Comparison of ENCODE assay signal across 14 cellular contexts in the genomic region with DNA sequence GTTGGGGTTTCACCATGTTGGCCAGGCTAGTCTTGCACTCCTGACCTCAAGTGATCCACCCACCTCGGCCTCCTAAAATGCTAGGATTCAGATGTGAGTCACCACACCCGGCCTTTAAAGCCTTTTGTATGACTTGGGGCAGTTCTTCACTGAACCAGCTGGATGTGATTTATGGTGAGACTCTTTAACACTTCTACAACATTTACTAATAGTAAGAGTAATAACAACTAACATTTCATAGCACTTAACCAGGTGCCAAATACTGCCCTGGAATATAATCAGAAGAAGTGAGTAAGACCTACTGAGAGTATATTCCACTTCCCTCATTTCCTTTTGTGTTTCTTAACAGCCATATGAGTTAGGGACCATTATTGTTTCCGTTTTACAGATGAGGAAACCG. TPM values are rescaled to one million over a fixed set of nuclear protein-coding genes. Genes with fewer than 3 reads are reported as not detected.
DNase-seq lines count a peak whose midpoint lies in the region; ATAC-seq and TF ChIP-seq lines count a peak whose summit lies in the region.
"Had no signal": no experiment of that assay in that cellular context is flagged by ENCODE, and none has a peak within 500 bp of the region (broad histone marks: within the 10 kb centered on the region; RNA-seq: fewer than 3 reads in every experiment).

No MANE protein-coding gene starts in this region.

- H3K4me3 Mint-ChIP-seq in activated CD4-positive, alpha-beta T cell treated with anti-CD3 and anti-CD28 coated beads, Interleukin-2, amount 10 ng/mL, durations not matched to agents 24 days and 14 days: no peak overlapping the region

- peaks cover 2% of the 10 kb centered on the region for H3K27me3 Mint-ChIP-seq in activated CD4-positive, alpha-beta T cell treated with anti-CD3 and anti-CD28 coated beads, Interleukin-2, amount 10 ng/mL, durations not matched to agents 24 days and 14 days

- H3K4me1 ChIP-seq in smooth muscle cell (ENCODE audit: low read depth): no peaks in the 10 kb centered on the region

- H3K4me3 ChIP-seq in epithelial cell of proximal tubule (ENCODE audit: low read depth, low read length): no peak overlapping the region
- no peak overlapping the region for H3K4me3 ChIP-seq in smooth muscle cell
- H3K4me3 ChIP-seq: tibial nerve had no signal

- WGBS in smooth muscle cell (ENCODE audit: low lambda C conversion rate): 54% methylated on average over 4 of the region's 4 CpGs

- H3K27me3 ChIP-seq in smooth muscle cell (ENCODE audit: low read depth): no peaks in the 10 kb centered on the region
- H3K27me3 ChIP-seq: tibial nerve had no signal

- ATAC-seq in HG02970 (IDR thresholded peaks at IDR 0.05; ENCODE audit: low FRiP score, unreplicated experiment): no peak

- H3K9ac ChIP-seq in smooth muscle cell (ENCODE audit: low read depth): no peak overlapping the region

- peaks cover 100% of the 10 kb centered on the region for H3K79me2 ChIP-seq in smooth muscle cell (ENCODE audit: low read depth)

- peaks cover 100% of the 10 kb centered on the region for H4K20me1 ChIP-seq in smooth muscle cell (ENCODE audit: low read depth)

- TF ChIP-seq CTCF in epithelial cell of proximal tubule (conservative IDR thresholded peaks at IDR 0.05; ENCODE audit: low read depth, low read length) (no peak), smooth muscle cell (IDR thresholded peaks at IDR 0.05; ENCODE audit: borderline replicate concordance, insufficient read depth, poor library complexity, severe bottlenecking) (no peak)

- peak overlapping the region; percentile 43 for H3K27ac ChIP-seq in smooth muscle cell (ENCODE audit: low read depth)
- H3K27ac ChIP-seq: tibial nerve had no signal

- no peak overlapping the region for H3K27ac Mint-ChIP-seq in activated CD4-positive, alpha-beta T cell treated with anti-CD3 and anti-CD28 coated beads, Interleukin-2, amount 10 ng/mL, durations not matched to agents 24 days and 14 days

- peak; percentile 17 for DNase-seq in activated CD4-positive, alpha-beta T cell treated with anti-CD3 and anti-CD28 coated beads for 48 hours
- no peak for DNase-seq in activated CD4-positive, alpha-beta T cell treated with anti-CD3 and anti-CD28 coated beads, Interleukin-2, amount 10 ng/mL, durations not matched to agents 24 days and 14 days
- DNase-seq in epithelial cell of proximal tubule (ENCODE audit: low read depth) (peak; percentile 71), smooth muscle cell (lab: John Stamatoyannopoulos, UW; ENCODE audit: unreplicated experiment) (no peak), UCSD-AML1 (lab: John Stamatoyannopoulos, UW; ENCODE audit: unreplicated experiment) (no peak), NCI-H774 (lab: John Stamatoyannopoulos, UW) (no peak)
- DNase-seq: activated CD8-positive, alpha-beta memory T cell treated with anti-CD3 and anti-CD28 coated beads, Interleukin-2, amount 50 U/mL, for 48 hours; left cardiac atrium; NCI-H446; posterior cingulate gyrus; T-helper 1 cell had no signal

- no peaks in the 10 kb centered on the region for H3K9me3 ChIP-seq in smooth muscle cell (replicated peaks; ENCODE audit: low read depth)
- H3K9me3 ChIP-seq: tibial nerve had no signal

- H3K4me1 Mint-ChIP-seq in activated CD4-positive, alpha-beta T cell treated with anti-CD3 and anti-CD28 coated beads, Interleukin-2, amount 10 ng/mL, durations not matched to agents 24 days and 14 days: peaks cover 9% of the 10 kb centered on the region

- no peaks in the 10 kb centered on the region for H3F3A ChIP-seq in smooth muscle cell (ENCODE audit: low read depth)

- intact Hi-C loops in activated CD4-positive, alpha-beta T cell treated with anti-CD3 and anti-CD28 coated beads, Interleukin-2, amount 10 ng/mL, durations not matched to agents 24 days and 14 days (cut with micrococcal nuclease): no loop called here

- no peaks in the 10 kb centered on the region for H3K36me3 ChIP-seq in smooth muscle cell (ENCODE audit: low read depth)
- H3K36me3 ChIP-seq: tibial nerve had no signal

- H2AFZ ChIP-seq in smooth muscle cell (ENCODE audit: low read depth): no peak overlapping the region

- peaks cover 4% of the 10 kb centered on the region for H3K36me3 Mint-ChIP-seq in activated CD4-positive, alpha-beta T cell treated with anti-CD3 and anti-CD28 coated beads, Interleukin-2, amount 10 ng/mL, durations not matched to agents 24 days and 14 days (ENCODE audit: low read depth)

- no peaks in the 10 kb centered on the region for H3K9me3 Mint-ChIP-seq in activated CD4-positive, alpha-beta T cell treated with anti-CD3 and anti-CD28 coated beads, Interleukin-2, amount 10 ng/mL, durations not matched to agents 24 days and 14 days

- no peak overlapping the region for H3K4me2 ChIP-seq in smooth muscle cell

TF ChIP-seq in PFSK-1, 5 proteins besides CTCF, POLR2A, EP300 and RAD21:
- TF ChIP-seq SIN3A (IDR thresholded peaks at IDR 0.05; ENCODE audit: borderline replicate concordance, insufficient read depth, low read length) (0 out of 2 replicates have a peak, but pooled peaks have one; percentile 44), TAF1 (IDR thresholded peaks at IDR 0.05; ENCODE audit: borderline replicate concordance, insufficient read depth, low read length) (no peak)

RNA-seq across cellular contexts. Expression of a gene that starts 10.0 kb away (rescaled TPM):
- 7.4 and 7.9 TPM in 2 replicates for total RNA-seq in activated CD4-positive, alpha-beta T cell treated with anti-CD3 and anti-CD28 coated beads, Interleukin-2, amount 10 ng/mL, durations not matched to agents 24 days and 14 days
- 7.6 TPM for polyA plus RNA-seq in PFSK-1 (2012; ENCODE audit: insufficient read length, low read depth)
- 7.8 and 8.2 TPM in 2 replicates for total RNA-seq in epithelial cell of proximal tubule
- 21.9 and 25.5 TPM in 2 replicates for total RNA-seq in smooth muscle cell
- polyA plus RNA-seq in smooth muscle cell: 9.1 and 11.0 TPM in 2 replicates

Comparison
In these comparisons a context has a peak if more than half of its experiments do, and no peak if none do; other contexts are left out.
1. DNase-seq: peak in activated CD4-positive, alpha-beta T cell treated with anti-CD3 and anti-CD28 coated beads for 48 hours (single experiment) and epithelial cell of proximal tubule (single experiment); none in activated CD4-positive, alpha-beta T cell treated with anti-CD3 and anti-CD28 coated beads, Interleukin-2, amount 10 ng/mL, durations not matched to agents 24 days and 14 days (single experiment), smooth muscle cell (single experiment), UCSD-AML1 (single experiment) and NCI-H774 (single experiment).